In the genomic region with DNA sequence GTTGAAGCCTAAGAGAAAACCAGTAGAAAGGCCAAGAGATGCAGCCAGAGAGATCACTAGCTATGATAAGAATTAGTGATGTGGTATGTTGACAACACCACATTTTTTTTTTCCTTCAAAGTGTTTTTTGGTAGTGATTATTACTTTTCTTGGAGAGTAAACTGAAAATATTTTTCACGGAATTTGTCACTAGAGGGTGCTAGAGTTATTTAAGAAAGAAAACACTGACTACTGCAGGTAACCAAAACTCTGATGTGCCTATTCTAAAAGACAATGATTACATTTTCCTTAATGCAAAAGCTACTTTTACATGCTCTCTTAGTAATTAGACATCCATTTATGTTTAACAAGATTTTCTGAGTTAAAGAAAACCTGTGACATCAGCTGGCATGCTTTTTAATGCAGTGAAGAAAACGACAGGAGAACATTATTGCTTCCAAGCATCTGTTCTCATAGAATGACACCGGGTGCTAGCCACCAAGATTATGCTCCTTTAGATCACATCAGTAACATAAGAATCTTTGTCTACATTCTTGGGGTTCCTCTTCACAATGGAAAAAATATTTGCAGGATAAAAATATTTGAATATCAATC, we compare ENCODE assay signal across 8 cellular contexts. TPM values are rescaled to one million over a fixed set of nuclear protein-coding genes. Genes with fewer than 3 reads are reported as not detected.
DNase-seq lines count a peak whose midpoint lies in the region; ATAC-seq, FAIRE-seq and TF ChIP-seq lines count a peak whose summit lies in the region.

No MANE protein-coding gene starts in this region.

- WGBS in mesodermal cell (ENCODE audit: insufficient coverage in 2 of 2), 2 experiments: 92% methylated on average over 2 of the region's 3 CpGs; no CpG with 5 or more reads in 1 of the 2 experiments

- CTCF ChIA-PET in CD4-positive, alpha-beta memory T cell (lab: Charles Lee; ENCODE audit: partially characterized antibody): interaction anchor here (0.7 to 3.4 kb wide), 11 partner anchors 9 to 291 kb away, joined by 3 to 41 read pairs (median 6); partner anchors contain the start of genes DOP1A, PRSS35 and UBE3D

- POLR2A ChIA-PET in CD4-positive, alpha-beta memory T cell (lab: Charles Lee; ENCODE audit: partially characterized antibody): no interaction called here

- H3K27ac ChIP-seq in CD4-positive, alpha-beta memory T cell (ENCODE audit: low read depth, low read length): no peak overlapping the region
- H3K27ac ChIP-seq in mesodermal cell (ENCODE audit: low read depth, low read length, severe bottlenecking): peak overlapping the region; percentile 73

- H3K4me1 Mint-ChIP-seq in CD4-positive, alpha-beta memory T cell: no peaks in the 10 kb centered on the region
- H3K4me1 Mint-ChIP-seq in activated naive CD8-positive, alpha-beta T cell treated with anti-CD3 and anti-CD28 coated beads for 36 hours: no peaks in the 10 kb centered on the region

- no peak overlapping the region for H3K4me3 ChIP-seq in CD4-positive, alpha-beta memory T cell (ENCODE audit: low read length in 2 of 2)
- H3K4me3 ChIP-seq in bronchial epithelial cell (ENCODE audit: low read depth, low read length): no peak overlapping the region
- no peak overlapping the region for H3K4me3 ChIP-seq in mesodermal cell (ENCODE audit: extremely low read depth, insufficient read depth, low read length, poor library complexity, severe bottlenecking)

- intact Hi-C loops in CD4-positive, alpha-beta memory T cell (cut with micrococcal nuclease): loop anchor here (10.0 kb wide), 1 partner anchor 1003 kb away; the partner anchor contains the start of gene CEP162

- H3K27me3 ChIP-seq in CD4-positive, alpha-beta memory T cell (ENCODE audit: insufficient read depth, low read length): no peaks in the 10 kb centered on the region
- H3K27me3 ChIP-seq in bronchial epithelial cell (ENCODE audit: control insufficient read depth, insufficient read depth, low read length): no peaks in the 10 kb centered on the region

- no peak for FAIRE-seq in bronchial epithelial cell (lab: Jason Lieb, UNC)

- H3K9me3 ChIP-seq in CD4-positive, alpha-beta memory T cell (ENCODE audit: control insufficient read depth in 1 of 2, low read length in 2 of 2): no peaks in the 10 kb centered on the region
- no peaks in the 10 kb centered on the region for H3K9me3 ChIP-seq in mesodermal cell (ENCODE audit: control insufficient read depth, low read length)

- no peaks in the 10 kb centered on the region for H3K36me3 ChIP-seq in CD4-positive, alpha-beta memory T cell (ENCODE audit: insufficient read depth, low read length)
- H3K36me3 ChIP-seq in bronchial epithelial cell (ENCODE audit: control insufficient read depth, insufficient read depth, low read length): peaks cover 4% of the 10 kb centered on the region
- no peaks in the 10 kb centered on the region for H3K36me3 ChIP-seq in mesodermal cell (ENCODE audit: control insufficient read depth, insufficient read depth, low read length)

- H3K4me1 ChIP-seq in CD4-positive, alpha-beta memory T cell (ENCODE audit: insufficient read depth, low read length): no peaks in the 10 kb centered on the region
- peaks cover 17% of the 10 kb centered on the region for H3K4me1 ChIP-seq in mesodermal cell (ENCODE audit: control insufficient read depth, insufficient read depth, low read length, poor library complexity, severe bottlenecking)

- H3K27ac Mint-ChIP-seq in CD4-positive, alpha-beta memory T cell: no peak overlapping the region
- H3K27ac Mint-ChIP-seq in activated naive CD8-positive, alpha-beta T cell treated with anti-CD3 and anti-CD28 coated beads for 36 hours: no peak overlapping the region

- H3K9me3 Mint-ChIP-seq in CD4-positive, alpha-beta memory T cell: no peaks in the 10 kb centered on the region
- no peaks in the 10 kb centered on the region for H3K9me3 Mint-ChIP-seq in activated naive CD8-positive, alpha-beta T cell treated with anti-CD3 and anti-CD28 coated beads for 36 hours

- ATAC-seq in GM21515 (IDR thresholded peaks at IDR 0.05; ENCODE audit: unreplicated experiment): peak; percentile 65

- DNase-seq in CD4-positive, alpha-beta memory T cell: peak in 4 of 5 donors; percentile 10 to 27 (median 19)
- DNase-seq in NCI-H2171 (lab: John Stamatoyannopoulos, UW): peak; percentile 24
- peak; percentile 52 for DNase-seq in bronchial epithelial cell (ENCODE audit: low read depth)
- DNase-seq in 8988T: no peak
- DNase-seq in H4 (ENCODE audit: low spot score): no peak
- DNase-seq in activated naive CD8-positive, alpha-beta T cell treated with anti-CD3 and anti-CD28 coated beads for 36 hours: no peak

- TF ChIP-seq CTCF in bronchial epithelial cell (IDR thresholded peaks at IDR 0.05; ENCODE audit: insufficient read depth, low read length, severe bottlenecking): peak; percentile 18

- peaks cover 0 to 1% of the 10 kb centered on the region in 2 donors for H3K27me3 Mint-ChIP-seq in CD4-positive, alpha-beta memory T cell
- H3K27me3 Mint-ChIP-seq in activated naive CD8-positive, alpha-beta T cell treated with anti-CD3 and anti-CD28 coated beads for 36 hours: peaks cover 5% of the 10 kb centered on the region

- H3K4me3 Mint-ChIP-seq in CD4-positive, alpha-beta memory T cell: no peak overlapping the region
- no peak overlapping the region for H3K4me3 Mint-ChIP-seq in activated naive CD8-positive, alpha-beta T cell treated with anti-CD3 and anti-CD28 coated beads for 36 hours

- no peaks in the 10 kb centered on the region for H3K36me3 Mint-ChIP-seq in CD4-positive, alpha-beta memory T cell
- H3K36me3 Mint-ChIP-seq in activated naive CD8-positive, alpha-beta T cell treated with anti-CD3 and anti-CD28 coated beads for 36 hours: no peaks in the 10 kb centered on the region

RNA-seq across cellular contexts. Expression of gene RWDD2A, which starts 28.8 kb away (rescaled TPM):
- 1 to 10 TPM; 5.0 to 5.2 TPM for total RNA-seq in CD4-positive, alpha-beta memory T cell
- 1 to 10 TPM; 2.0 to 2.1 TPM for polyA plus RNA-seq in CD4-positive, alpha-beta memory T cell
- 1.8 and 2.9 TPM in 2 replicates for total RNA-seq in bronchial epithelial cell
- 7.0 TPM for polyA plus RNA-seq in mesodermal cell (2013, experiment 1 of 2)
- polyA plus RNA-seq in mesodermal cell (2013, experiment 2 of 2): 6.6 TPM
- 1.3 and 1.6 TPM in 2 replicates for total RNA-seq in H4 (2014; rRNA removed; shearing (Covaris generic))
- total RNA-seq in activated naive CD8-positive, alpha-beta T cell treated with anti-CD3 and anti-CD28 coated beads for 36 hours: 1 to 10 TPM; 1.2 TPM

RNA-seq across cellular contexts. Expression of gene PGM3, which starts 28.9 kb away (rescaled TPM):
- 10 to 100 TPM; 35.9 to 39.9 TPM for total RNA-seq in CD4-positive, alpha-beta memory T cell
- 1 to 10 TPM; 2.3 to 8.4 TPM for polyA plus RNA-seq in CD4-positive, alpha-beta memory T cell
- 97.7 and 101 TPM in 2 replicates for total RNA-seq in bronchial epithelial cell
- 83.6 TPM for polyA plus RNA-seq in mesodermal cell (2013, experiment 1 of 2)
- 90.7 TPM for polyA plus RNA-seq in mesodermal cell (2013, experiment 2 of 2)
- total RNA-seq in H4 (2014; rRNA removed; shearing (Covaris generic)): 19.9 and 33.3 TPM in 2 replicates
- 10 to 100 TPM; 12.4 to 14.6 TPM for total RNA-seq in activated naive CD8-positive, alpha-beta T cell treated with anti-CD3 and anti-CD28 coated beads for 36 hours

Comparison
In these comparisons a context has a peak if more than half of its experiments do, and no peak if none do; other contexts are left out.
1. DNase-seq: peak in CD4-positive, alpha-beta memory T cell (4 of 5), NCI-H2171 (single experiment) and bronchial epithelial cell (single experiment); none in 8988T (single experiment), H4 (single experiment) and activated naive CD8-positive, alpha-beta T cell treated with anti-CD3 and anti-CD28 coated beads for 36 hours (single experiment).